In the genomic region with DNA sequence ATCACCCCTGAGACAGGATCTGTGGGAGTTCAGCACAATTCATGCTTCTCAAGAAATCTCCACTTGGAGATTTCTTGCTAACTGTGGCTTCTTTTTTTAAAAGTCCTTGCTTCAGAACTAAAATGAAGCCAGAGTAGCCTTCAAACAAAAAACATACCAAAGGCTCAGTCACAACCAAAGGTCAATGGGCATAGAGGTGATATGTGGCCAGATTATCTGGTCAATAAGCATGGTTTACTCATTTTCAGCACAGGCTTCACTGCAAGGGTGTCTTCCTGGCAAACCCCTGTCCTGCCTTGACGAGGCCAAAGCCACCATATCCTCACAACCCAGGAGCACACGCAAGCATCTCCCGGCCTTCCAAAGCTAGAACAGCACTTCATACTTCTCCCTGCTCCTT, we compare ENCODE assay signal across 38 cellular contexts. TPM values are rescaled to one million over a fixed set of nuclear protein-coding genes. Genes with fewer than 3 reads are reported as not detected.
"Had no signal": no experiment of that assay in that cellular context is flagged by ENCODE, and none has a peak within 500 bp of the region (broad histone marks: within the 10 kb centered on the region; RNA-seq: fewer than 3 reads in every experiment).

No MANE protein-coding gene starts in this region.

- H3K27ac Mint-ChIP-seq: activated B cell treated with CpG ODN at 0.5 μM for 24 hours; activated CD4-positive, alpha-beta memory T cell treated with anti-CD3 and anti-CD28 coated beads for 36 hours; activated CD4-positive, alpha-beta T cell treated with anti-CD3 and anti-CD28 coated beads, Interleukin-2, amount 10 ng/mL, durations not matched to agents 24 days and 14 days; activated CD8-positive, alpha-beta T cell treated with anti-CD3 and anti-CD28 coated beads for 36 hours; activated naive CD4-positive, alpha-beta T cell treated with anti-CD3 and anti-CD28 coated beads for 36 hours; activated naive CD4-positive, alpha-beta T cell treated with anti-CD3 and anti-CD28 coated beads, Interleukin-2, amount 50 U/mL, for 72 hours; activated naive CD8-positive, alpha-beta T cell treated with anti-CD3 and anti-CD28 coated beads for 36 hours; activated T-cell treated with anti-CD3 and anti-CD28 coated beads, Interleukin-2, amount 50 U/mL, for 72 hours; activated T-helper 1 cell treated with anti-CD3 and anti-CD28 coated beads, Interleukin-12 subunit alpha, Interleukin-12 subunit beta, Interleukin-2, Interleukin-4 antibody, amounts not matched to agents 30 ng/mL and 10 ng/mL and 1 ng/mL, durations not matched to agents 14 hours and 24 hours and 36 hours; activated T-helper 17 cell treated with anti-CD3 and anti-CD28 coated beads, Interleukin-2, amount 50 U/mL, for 72 hours; T-helper 1 cell treated with Interleukin-12 subunit alpha and Interleukin-12 subunit beta and Interleukin-4 antibody, amounts not matched to agents 30 μg/mL and 1 μg/mL, for 36 hours; T-helper 2 cell treated with Interferon-gamma antibody and Interleukin-4, amounts not matched to agents 5 μg/mL and 100 μg/mL, for 36 hours had no signal

- H3K27ac ChIP-seq: adrenal gland, body of pancreas, brain microvascular endothelial cell, breast epithelium, VCaP had no signal

- H3K4me3 ChIP-seq: adrenal gland, body of pancreas, breast epithelium had no signal

- H3K9me3 Mint-ChIP-seq: activated B cell treated with CpG ODN at 0.5 μM for 24 hours; activated CD4-positive, alpha-beta memory T cell treated with anti-CD3 and anti-CD28 coated beads for 36 hours; activated CD4-positive, alpha-beta T cell treated with anti-CD3 and anti-CD28 coated beads, Interleukin-2, amount 10 ng/mL, durations not matched to agents 24 days and 14 days; activated CD8-positive, alpha-beta T cell treated with anti-CD3 and anti-CD28 coated beads for 36 hours; activated naive CD4-positive, alpha-beta T cell treated with anti-CD3 and anti-CD28 coated beads for 36 hours; activated naive CD4-positive, alpha-beta T cell treated with anti-CD3 and anti-CD28 coated beads, Interleukin-2, amount 50 U/mL, for 72 hours; activated naive CD8-positive, alpha-beta T cell treated with anti-CD3 and anti-CD28 coated beads for 36 hours; activated T-cell treated with anti-CD3 and anti-CD28 coated beads, Interleukin-2, amount 50 U/mL, for 4 hours; activated T-cell treated with anti-CD3 and anti-CD28 coated beads, Interleukin-2, amount 50 U/mL, for 72 hours; activated T-helper 1 cell treated with anti-CD3 and anti-CD28 coated beads, Interleukin-12 subunit alpha, Interleukin-12 subunit beta, Interleukin-2, Interleukin-4 antibody, amounts not matched to agents 30 ng/mL and 10 ng/mL and 1 ng/mL, durations not matched to agents 14 hours and 24 hours and 36 hours; activated T-helper 17 cell treated with anti-CD3 and anti-CD28 coated beads, Interleukin-2, amount 50 U/mL, for 72 hours; T-helper 1 cell treated with Interleukin-12 subunit alpha and Interleukin-12 subunit beta and Interleukin-4 antibody, amounts not matched to agents 30 μg/mL and 1 μg/mL, for 36 hours; T-helper 2 cell treated with Interferon-gamma antibody and Interleukin-4, amounts not matched to agents 5 μg/mL and 100 μg/mL, for 36 hours had no signal

- H3K36me3 ChIP-seq: adrenal gland, brain microvascular endothelial cell, breast epithelium had no signal

- H3K4me1 Mint-ChIP-seq: activated T-helper 17 cell treated with anti-CD3 and anti-CD28 coated beads, Interleukin-2, amount 50 U/mL, for 72 hours had no signal

- ATAC-seq: activated CD8-positive, alpha-beta T cell treated with anti-CD3 and anti-CD28 coated beads for 36 hours; activated naive CD4-positive, alpha-beta T cell treated with anti-CD3 and anti-CD28 coated beads, Interleukin-2, amount 50 U/mL, for 72 hours; activated T-cell treated with anti-CD3 and anti-CD28 coated beads, Interleukin-2, amount 50 U/mL, for 4 hours; activated T-cell treated with anti-CD3 and anti-CD28 coated beads, Interleukin-2, amount 50 U/mL, for 72 hours; activated T-helper 17 cell treated with anti-CD3 and anti-CD28 coated beads, Interleukin-2, amount 50 U/mL, for 72 hours; body of pancreas had no signal

- DNase-seq: activated B cell treated with CpG ODN at 0.5 μM for 24 hours; activated CD4-positive, alpha-beta memory T cell treated with anti-CD3 and anti-CD28 coated beads for 36 hours; activated CD4-positive, alpha-beta T cell treated with anti-CD3 and anti-CD28 coated beads for 4 hours; activated CD4-positive, alpha-beta T cell treated with anti-CD3 and anti-CD28 coated beads, Interleukin-2, amount 10 ng/mL, durations not matched to agents 24 days and 14 days; activated CD4-positive, alpha-beta T cell treated with anti-CD3 and anti-CD28 coated beads, Interleukin-2, amount 50 U/mL, for 1 hour; activated CD4-positive, alpha-beta T cell treated with anti-CD3 and anti-CD28 coated beads, Interleukin-2, amount 50 U/mL, for 4 hours; activated CD4-positive, CD25-positive, alpha-beta regulatory T cell treated with anti-CD3 and anti-CD28 coated beads, Interleukin-2, amount 50 U/mL, for 72 hours; activated CD8-positive, alpha-beta T cell treated with anti-CD3 and anti-CD28 coated beads for 36 hours; activated effector memory CD4-positive, alpha-beta T cell treated with anti-CD3 and anti-CD28 coated beads, Interleukin-2, amount 50 U/mL, for 16 hours; activated gamma-delta T cell treated with Interleukin-2 at 50 U/mL for 16 hours; activated naive CD4-positive, alpha-beta T cell; activated naive CD4-positive, alpha-beta T cell treated with anti-CD3 and anti-CD28 coated beads for 36 hours; activated naive CD4-positive, alpha-beta T cell treated with anti-CD3 and anti-CD28 coated beads, Interleukin-2, amount 50 U/mL, for 16 hours; activated naive CD8-positive, alpha-beta T cell treated with anti-CD3 and anti-CD28 coated beads for 36 hours; activated T-cell treated with anti-CD3 and anti-CD28 coated beads for 4 hours; activated T-cell treated with anti-CD3 and anti-CD28 coated beads, Interleukin-2, amount 50 U/mL, for 1 hour; activated T-cell treated with anti-CD3 and anti-CD28 coated beads, Interleukin-2, amount 50 U/mL, for 4 hours; activated T-cell treated with anti-CD3 and anti-CD28 coated beads, Interleukin-2, amount 50 U/mL, for 72 hours; adrenal gland; amniotic stem cell; aorta; body of pancreas; brain microvascular endothelial cell; central memory CD4-positive, alpha-beta T cell; T-helper 1 cell; T-helper 2 cell; T-helper 9 cell had no signal

- H3K9me3 ChIP-seq: adrenal gland, body of pancreas, breast epithelium had no signal

- H3K4me1 ChIP-seq: adrenal gland, body of pancreas, breast epithelium had no signal

- H3K36me3 Mint-ChIP-seq: activated CD4-positive, alpha-beta memory T cell treated with anti-CD3 and anti-CD28 coated beads for 36 hours; activated naive CD4-positive, alpha-beta T cell treated with anti-CD3 and anti-CD28 coated beads, Interleukin-2, amount 50 U/mL, for 72 hours; activated naive CD8-positive, alpha-beta T cell treated with anti-CD3 and anti-CD28 coated beads for 36 hours had no signal

- H3K27me3 ChIP-seq: adrenal gland, body of pancreas, brain microvascular endothelial cell, breast epithelium had no signal

- H3K4me3 Mint-ChIP-seq: activated B cell treated with CpG ODN at 0.5 μM for 24 hours; activated CD4-positive, alpha-beta memory T cell treated with anti-CD3 and anti-CD28 coated beads for 36 hours; activated CD4-positive, alpha-beta T cell treated with anti-CD3 and anti-CD28 coated beads, Interleukin-2, amount 10 ng/mL, durations not matched to agents 24 days and 14 days; activated CD8-positive, alpha-beta T cell treated with anti-CD3 and anti-CD28 coated beads for 36 hours; activated naive CD4-positive, alpha-beta T cell treated with anti-CD3 and anti-CD28 coated beads for 36 hours; activated naive CD8-positive, alpha-beta T cell treated with anti-CD3 and anti-CD28 coated beads for 36 hours; activated T-cell treated with anti-CD3 and anti-CD28 coated beads, Interleukin-2, amount 50 U/mL, for 4 hours; activated T-cell treated with anti-CD3 and anti-CD28 coated beads, Interleukin-2, amount 50 U/mL, for 72 hours; activated T-helper 1 cell treated with anti-CD3 and anti-CD28 coated beads, Interleukin-12 subunit alpha, Interleukin-12 subunit beta, Interleukin-2, Interleukin-4 antibody, amounts not matched to agents 30 ng/mL and 10 ng/mL and 1 ng/mL, durations not matched to agents 14 hours and 24 hours and 36 hours; activated T-helper 17 cell treated with anti-CD3 and anti-CD28 coated beads, Interleukin-2, amount 50 U/mL, for 72 hours; T-helper 1 cell treated with Interleukin-12 subunit alpha and Interleukin-12 subunit beta and Interleukin-4 antibody, amounts not matched to agents 30 μg/mL and 1 μg/mL, for 36 hours; T-helper 2 cell treated with Interferon-gamma antibody and Interleukin-4, amounts not matched to agents 5 μg/mL and 100 μg/mL, for 36 hours had no signal

- H3K27me3 Mint-ChIP-seq: activated B cell treated with CpG ODN at 0.5 μM for 24 hours had no signal

RNA-seq across cellular contexts. Expression of gene SPRR4, which starts 11.2 kb away (rescaled TPM):
- total RNA-seq: activated B cell treated with CpG ODN at 0.5 μM for 24 hours; activated CD4-positive, alpha-beta memory T cell treated with anti-CD3 and anti-CD28 coated beads for 36 hours; activated CD4-positive, alpha-beta T cell treated with anti-CD3 and anti-CD28 coated beads, Interleukin-2, amount 10 ng/mL, durations not matched to agents 24 days and 14 days; activated CD8-positive, alpha-beta memory T cell treated with anti-CD3 and anti-CD28 coated beads for 36 hours; activated CD8-positive, alpha-beta T cell treated with anti-CD3 and anti-CD28 coated beads for 36 hours; activated naive CD4-positive, alpha-beta T cell treated with anti-CD3 and anti-CD28 coated beads for 36 hours; activated naive CD4-positive, alpha-beta T cell treated with anti-CD3 and anti-CD28 coated beads, Interleukin-2, amount 50 U/mL, for 72 hours; activated naive CD8-positive, alpha-beta T cell treated with anti-CD3 and anti-CD28 coated beads for 36 hours; activated T-cell treated with anti-CD3 and anti-CD28 coated beads, Interleukin-2, amount 50 U/mL, for 4 hours; activated T-cell treated with anti-CD3 and anti-CD28 coated beads, Interleukin-2, amount 50 U/mL, for 72 hours; activated T-helper 1 cell treated with anti-CD3 and anti-CD28 coated beads, Interleukin-12 subunit alpha, Interleukin-12 subunit beta, Interleukin-2, Interleukin-4 antibody, amounts not matched to agents 30 ng/mL and 10 ng/mL and 1 ng/mL, durations not matched to agents 14 hours and 24 hours and 36 hours; activated T-helper 17 cell treated with anti-CD3 and anti-CD28 coated beads, Interleukin-2, amount 50 U/mL, for 72 hours; adrenal gland; aorta; astrocyte; body of pancreas; breast epithelium; cardiac septum; cerebellum had no signal

RNA-seq across cellular contexts. Expression of gene SPRR5, which starts 12.3 kb away (rescaled TPM):
- total RNA-seq: activated B cell treated with CpG ODN at 0.5 μM for 24 hours; activated CD4-positive, alpha-beta memory T cell treated with anti-CD3 and anti-CD28 coated beads for 36 hours; activated CD4-positive, alpha-beta T cell treated with anti-CD3 and anti-CD28 coated beads, Interleukin-2, amount 10 ng/mL, durations not matched to agents 24 days and 14 days; activated CD8-positive, alpha-beta memory T cell treated with anti-CD3 and anti-CD28 coated beads for 36 hours; activated CD8-positive, alpha-beta T cell treated with anti-CD3 and anti-CD28 coated beads for 36 hours; activated naive CD4-positive, alpha-beta T cell treated with anti-CD3 and anti-CD28 coated beads for 36 hours; activated naive CD4-positive, alpha-beta T cell treated with anti-CD3 and anti-CD28 coated beads, Interleukin-2, amount 50 U/mL, for 72 hours; activated naive CD8-positive, alpha-beta T cell treated with anti-CD3 and anti-CD28 coated beads for 36 hours; activated T-cell treated with anti-CD3 and anti-CD28 coated beads, Interleukin-2, amount 50 U/mL, for 4 hours; activated T-cell treated with anti-CD3 and anti-CD28 coated beads, Interleukin-2, amount 50 U/mL, for 72 hours; activated T-helper 1 cell treated with anti-CD3 and anti-CD28 coated beads, Interleukin-12 subunit alpha, Interleukin-12 subunit beta, Interleukin-2, Interleukin-4 antibody, amounts not matched to agents 30 ng/mL and 10 ng/mL and 1 ng/mL, durations not matched to agents 14 hours and 24 hours and 36 hours; activated T-helper 17 cell treated with anti-CD3 and anti-CD28 coated beads, Interleukin-2, amount 50 U/mL, for 72 hours; adrenal gland; aorta; astrocyte; body of pancreas; breast epithelium; cardiac septum; cerebellum had no signal

RNA-seq across cellular contexts. Expression of gene SPRR1A, which starts 24.6 kb away (rescaled TPM):
- total RNA-seq: activated B cell treated with CpG ODN at 0.5 μM for 24 hours; activated CD4-positive, alpha-beta memory T cell treated with anti-CD3 and anti-CD28 coated beads for 36 hours; activated CD4-positive, alpha-beta T cell treated with anti-CD3 and anti-CD28 coated beads, Interleukin-2, amount 10 ng/mL, durations not matched to agents 24 days and 14 days; activated CD8-positive, alpha-beta memory T cell treated with anti-CD3 and anti-CD28 coated beads for 36 hours; activated CD8-positive, alpha-beta T cell treated with anti-CD3 and anti-CD28 coated beads for 36 hours; activated naive CD4-positive, alpha-beta T cell treated with anti-CD3 and anti-CD28 coated beads for 36 hours; activated naive CD4-positive, alpha-beta T cell treated with anti-CD3 and anti-CD28 coated beads, Interleukin-2, amount 50 U/mL, for 72 hours; activated naive CD8-positive, alpha-beta T cell treated with anti-CD3 and anti-CD28 coated beads for 36 hours; activated T-cell treated with anti-CD3 and anti-CD28 coated beads, Interleukin-2, amount 50 U/mL, for 4 hours; activated T-cell treated with anti-CD3 and anti-CD28 coated beads, Interleukin-2, amount 50 U/mL, for 72 hours; activated T-helper 1 cell treated with anti-CD3 and anti-CD28 coated beads, Interleukin-12 subunit alpha, Interleukin-12 subunit beta, Interleukin-2, Interleukin-4 antibody, amounts not matched to agents 30 ng/mL and 10 ng/mL and 1 ng/mL, durations not matched to agents 14 hours and 24 hours and 36 hours; activated T-helper 17 cell treated with anti-CD3 and anti-CD28 coated beads, Interleukin-2, amount 50 U/mL, for 72 hours; adrenal gland; aorta; astrocyte; body of pancreas; breast epithelium; cardiac septum; cerebellum had no signal

RNA-seq across cellular contexts. Expression of gene SPRR3, which starts 42.3 kb away (rescaled TPM):
- total RNA-seq: activated B cell treated with CpG ODN at 0.5 μM for 24 hours; activated CD4-positive, alpha-beta memory T cell treated with anti-CD3 and anti-CD28 coated beads for 36 hours; activated CD4-positive, alpha-beta T cell treated with anti-CD3 and anti-CD28 coated beads, Interleukin-2, amount 10 ng/mL, durations not matched to agents 24 days and 14 days; activated CD8-positive, alpha-beta memory T cell treated with anti-CD3 and anti-CD28 coated beads for 36 hours; activated CD8-positive, alpha-beta T cell treated with anti-CD3 and anti-CD28 coated beads for 36 hours; activated naive CD4-positive, alpha-beta T cell treated with anti-CD3 and anti-CD28 coated beads for 36 hours; activated naive CD4-positive, alpha-beta T cell treated with anti-CD3 and anti-CD28 coated beads, Interleukin-2, amount 50 U/mL, for 72 hours; activated naive CD8-positive, alpha-beta T cell treated with anti-CD3 and anti-CD28 coated beads for 36 hours; activated T-cell treated with anti-CD3 and anti-CD28 coated beads, Interleukin-2, amount 50 U/mL, for 4 hours; activated T-cell treated with anti-CD3 and anti-CD28 coated beads, Interleukin-2, amount 50 U/mL, for 72 hours; activated T-helper 1 cell treated with anti-CD3 and anti-CD28 coated beads, Interleukin-12 subunit alpha, Interleukin-12 subunit beta, Interleukin-2, Interleukin-4 antibody, amounts not matched to agents 30 ng/mL and 10 ng/mL and 1 ng/mL, durations not matched to agents 14 hours and 24 hours and 36 hours; activated T-helper 17 cell treated with anti-CD3 and anti-CD28 coated beads, Interleukin-2, amount 50 U/mL, for 72 hours; body of pancreas; breast epithelium; cardiac septum; cerebellum had no signal

RNA-seq across cellular contexts. Expression of gene IVL, which starts 50.9 kb away (rescaled TPM):
- total RNA-seq: activated B cell treated with CpG ODN at 0.5 μM for 24 hours; activated CD4-positive, alpha-beta memory T cell treated with anti-CD3 and anti-CD28 coated beads for 36 hours; activated CD4-positive, alpha-beta T cell treated with anti-CD3 and anti-CD28 coated beads, Interleukin-2, amount 10 ng/mL, durations not matched to agents 24 days and 14 days; activated CD8-positive, alpha-beta memory T cell treated with anti-CD3 and anti-CD28 coated beads for 36 hours; activated CD8-positive, alpha-beta T cell treated with anti-CD3 and anti-CD28 coated beads for 36 hours; activated naive CD4-positive, alpha-beta T cell treated with anti-CD3 and anti-CD28 coated beads for 36 hours; activated naive CD4-positive, alpha-beta T cell treated with anti-CD3 and anti-CD28 coated beads, Interleukin-2, amount 50 U/mL, for 72 hours; activated naive CD8-positive, alpha-beta T cell treated with anti-CD3 and anti-CD28 coated beads for 36 hours; activated T-cell treated with anti-CD3 and anti-CD28 coated beads, Interleukin-2, amount 50 U/mL, for 4 hours; activated T-cell treated with anti-CD3 and anti-CD28 coated beads, Interleukin-2, amount 50 U/mL, for 72 hours; activated T-helper 1 cell treated with anti-CD3 and anti-CD28 coated beads, Interleukin-12 subunit alpha, Interleukin-12 subunit beta, Interleukin-2, Interleukin-4 antibody, amounts not matched to agents 30 ng/mL and 10 ng/mL and 1 ng/mL, durations not matched to agents 14 hours and 24 hours and 36 hours; activated T-helper 17 cell treated with anti-CD3 and anti-CD28 coated beads, Interleukin-2, amount 50 U/mL, for 72 hours; adrenal gland; aorta; body of pancreas; breast epithelium; cardiac septum; cerebellum had no signal
